Comparison of ENCODE assay signal across 8 cellular contexts in genomic region chr17:81510524-81510797, GRCh38. TPM values are rescaled to one million over a fixed set of nuclear protein-coding genes. Genes with fewer than 3 reads are reported as not detected.
A peak's percentile ranks its signal among the peaks of the same experiment; 100 is the strongest.
DNase-seq lines count a peak whose midpoint lies in the region; ATAC-seq, FAIRE-seq and TF ChIP-seq lines count a peak whose summit lies in the region.

No MANE protein-coding gene starts in this region.

- no peak for TF ChIP-seq POLR2A in GM12892 (IDR thresholded peaks at IDR 0.05; ENCODE audit: low read depth, low read length)

- intact Hi-C loops in colonic mucosa (cut with DNase I): no loop called here

- peaks cover 0 to 2% (median 0%) of the 10 kb centered on the region in 9 donors for H3K9me3 Mint-ChIP-seq in naive thymus-derived CD8-positive, alpha-beta T cell

- peaks cover 26 to 48% (median 33%) of the 10 kb centered on the region in 3 donors for H3K36me3 Mint-ChIP-seq in naive thymus-derived CD8-positive, alpha-beta T cell

- ATAC-seq in naive thymus-derived CD8-positive, alpha-beta T cell: no peak

- H3K27me3 Mint-ChIP-seq in naive thymus-derived CD8-positive, alpha-beta T cell: no peaks in the 10 kb centered on the region

- H3K4me3 ChIP-seq in AG04450 (ENCODE audit: low read depth, low read length): peak overlapping the region; percentile 96
- peak overlapping the region; percentile 95 for H3K4me3 ChIP-seq in LNCaP clone FGC (ENCODE audit: low read depth, low read length)
- H3K4me3 ChIP-seq in colonic mucosa: peak overlapping the region; percentile 72

- H3K36me3 ChIP-seq in colonic mucosa: peaks cover 16% of the 10 kb centered on the region

- DNase-seq in AG04450 (ENCODE audit: low read depth, low spot score) (no peak), LNCaP clone FGC (ENCODE audit: low read depth) (no peak), colonic mucosa (no peak), NCI-H187 (lab: John Stamatoyannopoulos, UW) (no peak), GM12892 (ENCODE audit: insufficient read length) (no peak), Ammon's horn (ENCODE audit: low spot score) (no peak), medulla oblongata (ENCODE audit: extremely low spot score) (no peak)
- peak in 2 of 10 donors; percentile 30 to 38 for DNase-seq in naive thymus-derived CD8-positive, alpha-beta T cell

- H3K9ac ChIP-seq in colonic mucosa (ENCODE audit: low read depth in 2 of 2, low read length in 2 of 2): peak overlapping the region; percentile 98

- FAIRE-seq in GM12892 (lab: Jason Lieb, UNC): no peak

- POLR2A ChIA-PET in AG04450 (lab: Yijun Ruan, JAX): interaction anchor here (0.6 to 3.4 kb wide), 7 partner anchors 26 to 258 kb away, joined by 3 to 25 read pairs (median 4); partner anchors contain the start of gene BAHCC1
- POLR2A ChIA-PET in naive thymus-derived CD8-positive, alpha-beta T cell (lab: Charles Lee): interaction anchor here (0.5 to 10.9 kb wide), 16 partner anchors 8 to 728 kb away, joined by 3 to 176 read pairs (median 5); partner anchors contain the start of genes FAAP100, MRPL12, NDUFAF8 and SLC38A10

- peak overlapping the region; percentile 92 to 99 (median 97) for H3K27ac Mint-ChIP-seq in naive thymus-derived CD8-positive, alpha-beta T cell

- H3K4me1 ChIP-seq in colonic mucosa: peaks cover 5% of the 10 kb centered on the region

- no peak for TF ChIP-seq CTCF in AG04450 (IDR thresholded peaks at IDR 0.05; ENCODE audit: low read depth, low read length)
- TF ChIP-seq CTCF in LNCaP clone FGC (IDR thresholded peaks at IDR 0.05; ENCODE audit: control insufficient read depth, extremely low read depth, insufficient read depth): no peak
- no peak for TF ChIP-seq CTCF in colonic mucosa (IDR thresholded peaks at IDR 0.05)

- CTCF ChIA-PET in AG04450 (lab: Charles Lee): no interaction called here

- H3K9me3 ChIP-seq in AG04450 (ENCODE audit: control insufficient read depth, insufficient read depth, low read length): no peaks in the 10 kb centered on the region; the same call in 1 of the 2 replicates
- H3K9me3 ChIP-seq in colonic mucosa: no peaks in the 10 kb centered on the region

- H3K4me1 Mint-ChIP-seq in naive thymus-derived CD8-positive, alpha-beta T cell: peaks cover 26 to 55% (median 46%) of the 10 kb centered on the region in 4 donors

- no peaks in the 10 kb centered on the region for H3K27me3 ChIP-seq in AG04450 (ENCODE audit: control insufficient read depth, insufficient read depth, low read length)
- no peaks in the 10 kb centered on the region for H3K27me3 ChIP-seq in colonic mucosa

- H3K27ac ChIP-seq in AG04450 (ENCODE audit: low read depth, low read length): no peak overlapping the region
- peak overlapping the region; percentile 93 for H3K27ac ChIP-seq in colonic mucosa

- peak overlapping the region; percentile 95 to 100 (median 97) for H3K4me3 Mint-ChIP-seq in naive thymus-derived CD8-positive, alpha-beta T cell

RNA-seq across cellular contexts. Expression of gene ACTG1, which starts 2.1 kb away (rescaled TPM):
- polyA plus RNA-seq in AG04450 (2011; rRNA removed): 2,721 and 3,607 TPM in 2 replicates
- polyA minus RNA-seq in AG04450 (2011; rRNA and poly(A)+ RNA removed): 3,368 and 4,319 TPM in 2 replicates
- total RNA-seq in colonic mucosa: 1,000 to 10,000 TPM; 4,489 to 4,790 TPM
- 1,000 to 10,000 TPM; 1,189 to 1,230 TPM for total RNA-seq in naive thymus-derived CD8-positive, alpha-beta T cell
- 1,000 to 10,000 TPM; 1,334 to 1,669 (median 1,595) TPM for polyA plus RNA-seq in naive thymus-derived CD8-positive, alpha-beta T cell
- polyA plus RNA-seq in GM12892 (2012; ENCODE audit: missing spikeins): 2,092 TPM

RNA-seq across cellular contexts. Expression of gene FSCN2, which starts 17.7 kb away (rescaled TPM):
- 0.26 and 0.41 TPM in 2 replicates for polyA plus RNA-seq in AG04450 (2011; rRNA removed)
- polyA minus RNA-seq in AG04450 (2011; rRNA and poly(A)+ RNA removed): 1.0 TPM in 1 of 2 replicates, not detected in the other
- total RNA-seq in colonic mucosa: 1 to 10 TPM; 1.0 to 2.2 TPM
- 1 to 10 TPM in 1 of 2 experiments, under 1 TPM in 1; 0.96 to 2.0 TPM for total RNA-seq in naive thymus-derived CD8-positive, alpha-beta T cell
- not detected for polyA plus RNA-seq in naive thymus-derived CD8-positive, alpha-beta T cell
- 0.87 TPM for polyA plus RNA-seq in GM12892 (2012; ENCODE audit: missing spikeins)

RNA-seq across cellular contexts. Expression of gene FAAP100, which starts 41.7 kb away (rescaled TPM):
- 5.3 and 8.3 TPM in 2 replicates for polyA plus RNA-seq in AG04450 (2011; rRNA removed)
- polyA minus RNA-seq in AG04450 (2011; rRNA and poly(A)+ RNA removed): 6.0 and 6.7 TPM in 2 replicates
- total RNA-seq in colonic mucosa: 10 to 100 TPM; 16.5 to 34.3 TPM
- total RNA-seq in naive thymus-derived CD8-positive, alpha-beta T cell: 10 to 100 TPM; 52.5 to 55.9 TPM
- 10 to 100 TPM in 2 of 3 donors, 1 to 10 TPM in 1; 9.1 to 17.4 (median 11.7) TPM for polyA plus RNA-seq in naive thymus-derived CD8-positive, alpha-beta T cell
- 7.8 TPM for polyA plus RNA-seq in GM12892 (2012; ENCODE audit: missing spikeins)
